In the genomic region with DNA sequence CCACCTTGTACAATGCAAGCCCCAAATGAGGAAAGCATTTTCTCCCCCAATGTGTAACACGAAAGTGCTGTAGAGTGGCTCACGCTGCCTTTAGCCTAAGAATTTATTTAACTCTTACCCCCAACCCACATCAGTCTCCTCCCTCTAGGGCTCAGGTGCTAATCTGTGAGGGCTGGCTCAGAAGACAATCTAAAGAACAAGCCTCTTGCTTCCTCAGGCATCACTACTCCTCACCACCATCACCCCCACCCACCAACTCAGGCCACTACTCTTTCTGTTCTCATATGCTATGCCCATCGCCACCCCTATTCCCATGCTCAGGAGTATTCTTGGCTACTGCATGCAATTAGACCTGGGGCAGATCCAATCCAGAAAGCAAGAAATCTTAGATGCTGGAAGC, we compare ENCODE assay signal across 40 cellular contexts. TPM values are rescaled to one million over a fixed set of nuclear protein-coding genes. Genes with fewer than 3 reads are reported as not detected.
DNase-seq lines count a peak whose midpoint lies in the region; ATAC-seq and TF ChIP-seq lines count a peak whose summit lies in the region.
"Had no signal": no experiment of that assay in that cellular context is flagged by ENCODE, and none has a peak within 500 bp of the region (broad histone marks: within the 10 kb centered on the region; RNA-seq: fewer than 3 reads in every experiment).

No MANE protein-coding gene starts in this region.

- ATAC-seq in heart left ventricle (no peak), left cardiac atrium (no peak), GM19463 (IDR thresholded peaks at IDR 0.05; ENCODE audit: unreplicated experiment) (no peak), HG02763 (IDR thresholded peaks at IDR 0.05; ENCODE audit: unreplicated experiment) (no peak)
- ATAC-seq: activated CD4-positive, alpha-beta T cell treated with anti-CD3 and anti-CD28 coated beads for 36 hours; activated T-helper 17 cell treated with anti-CD3 and anti-CD28 coated beads, Interleukin-2, amount 50 U/mL, for 72 hours; naive thymus-derived CD8-positive, alpha-beta T cell; PC-3 had no signal

- H3K36me3 ChIP-seq in heart left ventricle: peaks cover 0 to 7% (median 0%) of the 10 kb centered on the region in 9 donors
- H3K36me3 ChIP-seq in adrenal gland (replicated peaks in 1 of 2): no peaks in the 10 kb centered on the region
- H3K36me3 ChIP-seq in fibroblast of lung (ENCODE audit: control insufficient read depth, insufficient read depth, low read length): no peaks in the 10 kb centered on the region
- no peaks in the 10 kb centered on the region for H3K36me3 ChIP-seq in thyroid gland

- H4K20me1 ChIP-seq in fibroblast of lung (ENCODE audit: control insufficient read depth, extremely low read depth, insufficient read depth, low read length): no peaks in the 10 kb centered on the region

- H3K4me3 ChIP-seq in heart left ventricle (no peak overlapping the region), adrenal gland (no peak overlapping the region), fibroblast of lung (replicated peaks in 1 of 4; ENCODE audit: control extremely low read depth in 1 of 4, insufficient read depth in 1 of 4, low read depth in 3 of 4, low read length in 4 of 4) (no peak overlapping the region), thyroid gland (replicated peaks in 1 of 3) (no peak overlapping the region)
- H3K4me3 ChIP-seq: GM12878 had no signal

- H3K79me2 ChIP-seq in fibroblast of lung (ENCODE audit: control insufficient read depth, insufficient read depth, low read length): no peaks in the 10 kb centered on the region

- H3K4me3 Mint-ChIP-seq in activated CD4-positive, alpha-beta T cell treated with anti-CD3 and anti-CD28 coated beads, Interleukin-2, amount 10 ng/mL, durations not matched to agents 7 days and 5 days: no peak overlapping the region
- H3K4me3 Mint-ChIP-seq: activated CD4-positive, alpha-beta T cell treated with anti-CD3 and anti-CD28 coated beads for 36 hours; activated naive CD4-positive, alpha-beta T cell treated with anti-CD3 and anti-CD28 coated beads, Interleukin-2, amount 10 ng/mL, durations not matched to agents 7 days and 5 days; activated T-helper 17 cell treated with anti-CD3 and anti-CD28 coated beads, Interleukin-2, amount 50 U/mL, for 72 hours; CD8-positive, alpha-beta memory T cell; H9; naive thymus-derived CD8-positive, alpha-beta T cell; T-helper 2 cell treated with Interferon-gamma antibody and Interleukin-4, amounts not matched to agents 5 μg/mL and 100 μg/mL, for 36 hours had no signal

- H3K4me2 ChIP-seq in fibroblast of lung (ENCODE audit: extremely low read depth, insufficient read depth, low read length): no peak overlapping the region

- WGBS in heart left ventricle, 4 donors: 84 to 92% (median 90%) methylated on average over 3 of the region's 3 CpGs
- 91 to 94% (median 93%) methylated on average over 3 of the region's 3 CpGs for WGBS in adrenal gland, 4 donors
- 95 to 98% methylated on average over 3 of the region's 3 CpGs for WGBS in thyroid gland, 2 donors

- H2AFZ ChIP-seq in fibroblast of lung (ENCODE audit: low read length): no peak overlapping the region

- POLR2A ChIA-PET in activated CD4-positive, alpha-beta T cell treated with anti-CD3 and anti-CD28 coated beads, Interleukin-2, amount 10 ng/mL, durations not matched to agents 7 days and 5 days (lab: Charles Lee): no interaction called here

- H3K9me3 ChIP-seq in heart left ventricle (no peaks in the 10 kb centered on the region), adrenal gland (replicated peaks in 1 of 3) (no peaks in the 10 kb centered on the region), fibroblast of lung (ENCODE audit: control insufficient read depth, insufficient read depth, low read depth, low read length) (no peaks in the 10 kb centered on the region), thyroid gland (no peaks in the 10 kb centered on the region)

- no peaks in the 10 kb centered on the region for H3K9me3 Mint-ChIP-seq in activated CD4-positive, alpha-beta T cell treated with anti-CD3 and anti-CD28 coated beads, Interleukin-2, amount 10 ng/mL, durations not matched to agents 7 days and 5 days
- H3K9me3 Mint-ChIP-seq: activated naive CD4-positive, alpha-beta T cell treated with anti-CD3 and anti-CD28 coated beads, Interleukin-2, amount 10 ng/mL, durations not matched to agents 7 days and 5 days; activated T-helper 17 cell treated with anti-CD3 and anti-CD28 coated beads, Interleukin-2, amount 50 U/mL, for 72 hours; CD8-positive, alpha-beta memory T cell; H9; naive thymus-derived CD8-positive, alpha-beta T cell; T-helper 2 cell treated with Interferon-gamma antibody and Interleukin-4, amounts not matched to agents 5 μg/mL and 100 μg/mL, for 36 hours had no signal

- H3K27ac Mint-ChIP-seq in activated CD4-positive, alpha-beta T cell treated with anti-CD3 and anti-CD28 coated beads, Interleukin-2, amount 10 ng/mL, durations not matched to agents 7 days and 5 days: no peak overlapping the region
- H3K27ac Mint-ChIP-seq: activated CD4-positive, alpha-beta T cell treated with anti-CD3 and anti-CD28 coated beads for 36 hours; activated naive CD4-positive, alpha-beta T cell treated with anti-CD3 and anti-CD28 coated beads, Interleukin-2, amount 10 ng/mL, durations not matched to agents 7 days and 5 days; activated T-helper 17 cell treated with anti-CD3 and anti-CD28 coated beads, Interleukin-2, amount 50 U/mL, for 72 hours; CD8-positive, alpha-beta memory T cell; H9; T-helper 2 cell treated with Interferon-gamma antibody and Interleukin-4, amounts not matched to agents 5 μg/mL and 100 μg/mL, for 36 hours had no signal

- peak overlapping the region in 7 of 12 donors; percentile 72 to 94 (median 84) for H3K27ac ChIP-seq in heart left ventricle
- peak overlapping the region in 4 of 5 donors; percentile 49 to 84 (median 68) for H3K27ac ChIP-seq in adrenal gland
- peak overlapping the region; percentile 7 for H3K27ac ChIP-seq in fibroblast of lung (ENCODE audit: insufficient read depth, low read length)
- peak overlapping the region in 2 of 3 donors; percentile 51 to 75 for H3K27ac ChIP-seq in thyroid gland

- CTCF ChIA-PET in activated CD4-positive, alpha-beta T cell treated with anti-CD3 and anti-CD28 coated beads, Interleukin-2, amount 10 ng/mL, durations not matched to agents 7 days and 5 days (lab: Charles Lee): no interaction called here

- TF ChIP-seq POLR2A in heart left ventricle (IDR thresholded peaks at IDR 0.05) (no peak), adrenal gland (IDR thresholded peaks at IDR 0.05) (no peak), thyroid gland (IDR thresholded peaks at IDR 0.05) (no peak)

- no peaks in the 10 kb centered on the region for H3K4me1 Mint-ChIP-seq in activated CD4-positive, alpha-beta T cell treated with anti-CD3 and anti-CD28 coated beads, Interleukin-2, amount 10 ng/mL, durations not matched to agents 7 days and 5 days
- H3K4me1 Mint-ChIP-seq: activated naive CD4-positive, alpha-beta T cell treated with anti-CD3 and anti-CD28 coated beads, Interleukin-2, amount 10 ng/mL, durations not matched to agents 7 days and 5 days had no signal

- no peaks in the 10 kb centered on the region for H3K36me3 Mint-ChIP-seq in activated CD4-positive, alpha-beta T cell treated with anti-CD3 and anti-CD28 coated beads, Interleukin-2, amount 10 ng/mL, durations not matched to agents 7 days and 5 days (ENCODE audit: low read depth)
- H3K36me3 Mint-ChIP-seq: activated naive CD4-positive, alpha-beta T cell treated with anti-CD3 and anti-CD28 coated beads, Interleukin-2, amount 10 ng/mL, durations not matched to agents 7 days and 5 days; CD8-positive, alpha-beta memory T cell; naive thymus-derived CD8-positive, alpha-beta T cell had no signal

- H3K4me1 ChIP-seq in heart left ventricle: peaks cover 23 to 95% (median 76%) of the 10 kb centered on the region in 12 donors
- H3K4me1 ChIP-seq in adrenal gland (replicated peaks in 1 of 2): peaks cover 69 to 73% of the 10 kb centered on the region in 2 donors
- H3K4me1 ChIP-seq in fibroblast of lung (ENCODE audit: control insufficient read depth, extremely low read depth, insufficient read depth, low read length): peaks cover 40% of the 10 kb centered on the region
- H3K4me1 ChIP-seq in thyroid gland: peaks cover 60 to 83% of the 10 kb centered on the region in 2 donors

- H3K9ac ChIP-seq in fibroblast of lung (ENCODE audit: insufficient read depth, low read length): no peak overlapping the region

- H3K27me3 ChIP-seq in heart left ventricle (no peaks in the 10 kb centered on the region), adrenal gland (no peaks in the 10 kb centered on the region), fibroblast of lung (ENCODE audit: control insufficient read depth, insufficient read depth, low read length) (no peaks in the 10 kb centered on the region), thyroid gland (no peaks in the 10 kb centered on the region)

- intact Hi-C loops in heart left ventricle (cut with DNase I): loop anchor here in 5 of 10 donors (5.0 to 10.0 kb wide), 3 partner anchors 46 to 51 kb away; no protein-coding TSS in a partner anchor
- intact Hi-C loops in left cardiac atrium (cut with DNase I): no loop called here
- intact Hi-C loops in adrenal gland (cut with DNase I): loop anchor here in 1 of 2 donors (5.0 kb wide), 1 partner anchor 66 kb away; a partner anchor contains a TSS
- intact Hi-C loops in thyroid gland (cut with DNase I): no loop called here

- no peak for DNase-seq in heart left ventricle
- DNase-seq in left cardiac atrium: no peak
- no peak for DNase-seq in adrenal gland
- DNase-seq in fibroblast of lung (ENCODE audit: low read depth in 2 of 2): no peak
- DNase-seq in thyroid gland: no peak
- DNase-seq in activated CD4-positive, alpha-beta T cell treated with anti-CD3 and anti-CD28 coated beads, Interleukin-2, amount 10 ng/mL, durations not matched to agents 7 days and 5 days: no peak
- DNase-seq: 8988T; activated CD4-positive, alpha-beta T cell treated with anti-CD3 and anti-CD28 coated beads for 36 hours; activated naive CD4-positive, alpha-beta T cell treated with anti-CD3 and anti-CD28 coated beads, Interleukin-2, amount 10 ng/mL, durations not matched to agents 7 days and 5 days; CD8-positive, alpha-beta memory T cell; DMS 273 treated with DMSO at 0.1 percent for 48 hours; effector CD8-positive, alpha-beta T cell; H9; head of caudate nucleus; MV-4-11; naive thymus-derived CD8-positive, alpha-beta T cell; NCI-H1436; NCI-H2081 treated with DMSO at 0.1 percent for 48 hours; NCI-H226; NCI-H526 treated with DMSO at 0.1 percent for 48 hours; NK-92 treated with Interleukin-12 subunit alpha and Interleukin-12 subunit beta, amount 100 ng/mL, for 24 hours; PC-3; SHP77; stimulated activated CD4-positive, alpha-beta T cell treated with anti-CD3 and anti-CD28 coated beads, Interleukin-15, amount 100 ng/mL, for 24 hours; stimulated activated CD4-positive, alpha-beta T cell treated with anti-CD3 and anti-CD28 coated beads, Interleukin-4, amount 100 ng/mL, for 4 hours; trophoblast cell had no signal

- peaks cover 25% of the 10 kb centered on the region for H3K27me3 Mint-ChIP-seq in activated CD4-positive, alpha-beta T cell treated with anti-CD3 and anti-CD28 coated beads, Interleukin-2, amount 10 ng/mL, durations not matched to agents 7 days and 5 days

- TF ChIP-seq CTCF in heart left ventricle (IDR thresholded peaks at IDR 0.05) (no peak), adrenal gland (IDR thresholded peaks at IDR 0.05) (no peak), fibroblast of lung (conservative IDR thresholded peaks at IDR 0.05 in 1 of 2, IDR thresholded peaks at IDR 0.05 in 1 of 2; ENCODE audit: low read depth in 1 of 2, low read length in 2 of 2) (no peak), thyroid gland (IDR thresholded peaks at IDR 0.05) (no peak)

RNA-seq across cellular contexts. Expression of a gene that starts 3.9 kb away (rescaled TPM):
- total RNA-seq in heart left ventricle (100 to 1,000 TPM in 2 of 9 donors, 10 to 100 TPM in 7; 11.8 to 512 (median 43.9) TPM), left cardiac atrium (100 to 1,000 TPM in 1 of 2 donors, 10 to 100 TPM in 1; 36.8 to 268 TPM), adrenal gland (100 to 1,000 TPM in 3 of 8 donors, 10 to 100 TPM in 5; 11.4 to 241 (median 72.2) TPM), fibroblast of lung (23.1 and 42.9 TPM in 2 replicates), thyroid gland (10 to 100 TPM; 11.7 to 39.4 (median 23.6) TPM)
- polyA plus RNA-seq in heart left ventricle (10 to 100 TPM; 26.9 to 72.0 TPM), adrenal gland (100 to 1,000 TPM in 2 of 3 donors, 10 to 100 TPM in 1; 64.3 to 330 (median 121) TPM), fibroblast of lung (65.7 and 170 TPM in 2 replicates)
- 41.7 and 132 TPM in 2 replicates for polyA plus RNA-seq in fibroblast of lung (2012)
- 30.5 and 101 TPM in 2 replicates for polyA minus RNA-seq in fibroblast of lung (ENCODE audit: low replicate concordance)
- total RNA-seq in activated CD4-positive, alpha-beta T cell treated with anti-CD3 and anti-CD28 coated beads, Interleukin-2, amount 10 ng/mL, durations not matched to agents 7 days and 5 days: not detected
- total RNA-seq: activated CD4-positive, alpha-beta T cell treated with anti-CD3 and anti-CD28 coated beads for 36 hours; activated T-helper 17 cell treated with anti-CD3 and anti-CD28 coated beads, Interleukin-2, amount 50 U/mL, for 72 hours; bronchial epithelial cell; GM12878; LHCN-M2; PC-3 had no signal
- polyA plus RNA-seq: CD8-positive, alpha-beta memory T cell; naive thymus-derived CD8-positive, alpha-beta T cell had no signal

RNA-seq across cellular contexts. Expression of a gene that starts 18.8 kb away (rescaled TPM):
- total RNA-seq in heart left ventricle (1 to 10 TPM in 1 of 9 donors, not detected in 8; 3.4 TPM), left cardiac atrium (not detected), adrenal gland (1 to 10 TPM in 1 of 8 donors, not detected in 7; 2.2 TPM), fibroblast of lung (0.33 and 0.51 TPM in 2 replicates), thyroid gland (not detected)
- polyA plus RNA-seq in heart left ventricle (under 1 TPM in 1 of 2 donors, not detected in 1; 0.36 TPM), adrenal gland (under 1 TPM in 2 of 3 donors, not detected in 1; 0.64 to 0.74 TPM), fibroblast of lung (0.55 and 0.81 TPM in 2 replicates)
- 0.75 TPM in 1 of 2 replicates, not detected in the other for polyA plus RNA-seq in fibroblast of lung (2012)
- not detected in 2 replicates for polyA minus RNA-seq in fibroblast of lung (ENCODE audit: low replicate concordance)
- total RNA-seq in activated CD4-positive, alpha-beta T cell treated with anti-CD3 and anti-CD28 coated beads, Interleukin-2, amount 10 ng/mL, durations not matched to agents 7 days and 5 days: not detected
- total RNA-seq: activated CD4-positive, alpha-beta T cell treated with anti-CD3 and anti-CD28 coated beads for 36 hours; activated T-helper 17 cell treated with anti-CD3 and anti-CD28 coated beads, Interleukin-2, amount 50 U/mL, for 72 hours; bronchial epithelial cell; CD8-positive, alpha-beta memory T cell; GM12878; H9; LHCN-M2; lower leg skin; naive thymus-derived CD8-positive, alpha-beta T cell; occipital lobe; PC-3 had no signal
- polyA plus RNA-seq: CD8-positive, alpha-beta memory T cell; GM12878; keratinocyte; naive thymus-derived CD8-positive, alpha-beta T cell had no signal

RNA-seq across cellular contexts. Expression of a gene that starts 34.4 kb away (rescaled TPM):
- total RNA-seq in heart left ventricle (10 to 100 TPM in 3 of 9 donors, 1 to 10 TPM in 4, under 1 TPM in 2; 0.23 to 43.1 (median 2.4) TPM), left cardiac atrium (1 to 10 TPM; 1.7 to 5.4 TPM), adrenal gland (under 1 TPM in 2 of 8 donors, not detected in 6; 0.36 to 0.53 TPM), fibroblast of lung (not detected in 2 replicates), thyroid gland (not detected)
- polyA plus RNA-seq in heart left ventricle (1 to 10 TPM; 2.0 to 3.0 TPM), adrenal gland (under 1 TPM; 0.24 to 0.88 (median 0.56) TPM), fibroblast of lung (0.91 TPM in 1 of 2 replicates, not detected in the other)
- 1.7 TPM in 1 of 2 replicates, not detected in the other for polyA plus RNA-seq in fibroblast of lung (2012)
- polyA minus RNA-seq in fibroblast of lung (ENCODE audit: low replicate concordance): not detected in 2 replicates
- total RNA-seq in activated CD4-positive, alpha-beta T cell treated with anti-CD3 and anti-CD28 coated beads, Interleukin-2, amount 10 ng/mL, durations not matched to agents 7 days and 5 days: not detected
- total RNA-seq: activated CD4-positive, alpha-beta T cell treated with anti-CD3 and anti-CD28 coated beads for 36 hours; activated T-helper 17 cell treated with anti-CD3 and anti-CD28 coated beads, Interleukin-2, amount 50 U/mL, for 72 hours; bronchial epithelial cell; CD8-positive, alpha-beta memory T cell; epithelial cell of proximal tubule; fibroblast of villous mesenchyme; GM12878; H9; LHCN-M2; lower leg skin; mononuclear cell; naive thymus-derived CD8-positive, alpha-beta T cell; occipital lobe; PC-3; pulmonary artery endothelial cell had no signal
- polyA plus RNA-seq: CD8-positive, alpha-beta memory T cell; GM12878; keratinocyte; naive thymus-derived CD8-positive, alpha-beta T cell had no signal

Comparison
In these comparisons a context has a peak if more than half of its experiments do, and no peak if none do; other contexts are left out.
1. H3K27ac ChIP-seq: peak in every context shown above with its lines; median percentile 84 in heart left ventricle; 68 in adrenal gland; 63 in thyroid gland; 7 in fibroblast of lung.
2. RNA of a gene that starts 3.9 kb away (total RNA-seq): 36.8 to 268 TPM in left cardiac atrium, 11.4 to 241 TPM in adrenal gland, 11.8 to 512 TPM in heart left ventricle, 23.1 to 42.9 TPM in fibroblast of lung and 11.7 to 39.4 TPM in thyroid gland; not detected in activated CD4-positive, alpha-beta T cell treated with anti-CD3 and anti-CD28 coated beads, Interleukin-2, amount 10 ng/mL, durations not matched to agents 7 days and 5 days; every median in the first group is over 10 times any median in the second.